Comparison of ENCODE assay signal across 1 cellular context in the genomic region with DNA sequence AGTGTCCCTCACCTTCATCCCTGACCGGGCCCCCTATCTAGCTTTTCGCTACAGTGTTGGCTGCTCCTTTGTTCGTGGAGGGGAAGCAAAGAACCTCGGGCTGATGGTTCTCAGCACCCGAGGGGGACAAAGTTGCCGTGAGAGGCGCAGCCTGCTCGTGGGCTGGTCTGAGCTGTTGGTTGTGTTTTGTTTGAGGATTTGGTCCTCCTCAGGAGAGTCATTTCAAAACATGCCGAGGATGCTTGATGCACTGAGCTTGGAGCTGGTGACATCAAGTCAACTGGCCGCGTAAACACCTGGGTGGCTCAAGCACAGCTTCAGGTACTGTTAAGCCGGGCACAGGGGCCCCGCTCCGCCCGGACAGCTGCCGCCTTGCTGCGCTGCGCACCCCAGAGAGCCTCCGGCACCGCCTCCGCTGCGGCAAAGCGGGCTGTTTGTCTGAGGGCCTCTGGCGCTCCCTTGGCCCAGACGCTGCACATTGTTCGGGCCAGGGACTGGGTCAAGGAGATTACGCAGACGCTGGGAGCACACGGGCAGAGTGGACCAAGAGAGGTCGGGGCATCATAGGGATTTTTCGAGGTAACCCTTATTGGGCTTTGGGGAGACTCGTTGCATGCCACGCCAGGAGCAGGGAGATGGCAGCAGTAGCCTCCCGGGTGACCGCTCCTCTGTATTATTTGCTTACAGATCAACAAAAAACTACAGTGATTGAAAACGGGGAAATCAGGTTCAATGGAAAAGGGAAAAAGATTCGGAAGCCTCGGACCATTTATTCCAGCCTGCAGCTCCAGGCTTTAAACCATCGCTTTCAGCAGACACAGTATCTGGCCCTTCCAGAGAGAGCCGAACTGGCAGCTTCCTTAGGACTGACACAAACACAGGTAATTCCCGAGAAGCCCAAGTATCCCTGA.
TF ChIP-seq lines count a peak whose summit lies in the region.

No MANE protein-coding gene starts in this region.

TF ChIP-seq in HepG2, 621 proteins besides CTCF, POLR2A, EP300 and RAD21 (continued from another document and continues in another):
- TF ChIP-seq, protein P1, sequence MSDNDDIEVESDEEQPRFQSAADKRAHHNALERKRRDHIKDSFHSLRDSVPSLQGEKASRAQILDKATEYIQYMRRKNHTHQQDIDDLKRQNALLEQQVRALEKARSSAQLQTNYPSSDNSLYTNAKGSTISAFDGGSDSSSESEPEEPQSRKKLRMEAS (IDR thresholded peaks at IDR 0.05) = peak; percentile 39; the same call in 1 of the 2 replicates
- TF ChIP-seq ZNF782 (CRISPR knock-in tag; IDR thresholded peaks at IDR 0.05; ENCODE audit: borderline replicate concordance) (0 out of 2 replicates have a peak, but pooled peaks have one; percentile 31), GTF2F1 (IDR thresholded peaks at IDR 0.05; ENCODE audit: low read length) (no peak), NONO (IDR thresholded peaks at IDR 0.05) (no peak), NONO (CRISPR knock-in tag; conservative IDR thresholded peaks at IDR 0.05) (peak; percentile 43; the same call in 1 of the 2 replicates), ZNF501 (CRISPR knock-in tag; IDR thresholded peaks at IDR 0.05) (peak; percentile 72), RBM39 (IDR thresholded peaks at IDR 0.05; ENCODE audit: low read depth, low read length, poor library complexity, severe bottlenecking) (peak; percentile 16), ZNF83 (CRISPR knock-in tag; IDR thresholded peaks at IDR 0.05; ENCODE audit: borderline replicate concordance) (0 out of 2 replicates have a peak, but pooled peaks have one; percentile 5), ZNF317 (CRISPR knock-in tag; IDR thresholded peaks at IDR 0.05) (no peak), ASH2L (IDR thresholded peaks at IDR 0.05; ENCODE audit: insufficient read length, low read depth, low read length) (peak; percentile 38), SPEN (CRISPR knock-in tag; IDR thresholded peaks at IDR 0.05; ENCODE audit: low read depth) (peak; percentile 6; the same call in 1 of the 2 replicates), ZNF530 (CRISPR knock-in tag; IDR thresholded peaks at IDR 0.05; ENCODE audit: low read depth) (no peak), ZNF572 (CRISPR knock-in tag; IDR thresholded peaks at IDR 0.05) (0 out of 2 replicates have a peak, but pooled peaks have one; percentile 63), ZNF850 (CRISPR knock-in tag; conservative IDR thresholded peaks at IDR 0.05) (no peak), MED8 (CRISPR knock-in tag; IDR thresholded peaks at IDR 0.05; ENCODE audit: insufficient replicate concordance) (no peak), AGO2 (optimal IDR thresholded peaks at IDR 0.05; ENCODE audit: low read depth, low read length) (peak; percentile 3), ZBTB7B (CRISPR knock-in tag; IDR thresholded peaks at IDR 0.05) (0 out of 2 replicates have a peak, but pooled peaks have one; percentile 7), SNRNP70 (IDR thresholded peaks at IDR 0.05; ENCODE audit: low read depth, low read length) (no peak), ZFY (CRISPR knock-in tag; IDR thresholded peaks at IDR 0.05) (no peak), SMC3 (IDR thresholded peaks at IDR 0.05; ENCODE audit: low read length) (no peak), ZNF333 (CRISPR knock-in tag; IDR thresholded peaks at IDR 0.05; ENCODE audit: borderline replicate concordance) (no peak), ZNF547 (CRISPR knock-in tag; IDR thresholded peaks at IDR 0.05) (no peak), HNRNPUL1 (IDR thresholded peaks at IDR 0.05; ENCODE audit: low read depth, low read length) (no peak), SIX1 (CRISPR knock-in tag; IDR thresholded peaks at IDR 0.05; ENCODE audit: borderline replicate concordance) (no peak), ESRRA (CRISPR knock-in tag; IDR thresholded peaks at IDR 0.05; ENCODE audit: low read depth) (no peak), ZFP82 (CRISPR knock-in tag; IDR thresholded peaks at IDR 0.05; ENCODE audit: borderline replicate concordance) (no peak), PTBP1 (IDR thresholded peaks at IDR 0.05; ENCODE audit: low read depth, low read length, poor library complexity, severe bottlenecking) (peak; percentile 42), DNMT1 (CRISPR knock-in tag; IDR thresholded peaks at IDR 0.05) (0 out of 2 replicates have a peak, but pooled peaks have one; percentile 48), ISL2 (CRISPR knock-in tag; IDR thresholded peaks at IDR 0.05) (peak; percentile 8; the same call in 1 of the 2 replicates)
- TF ChIP-seq, protein P2, sequence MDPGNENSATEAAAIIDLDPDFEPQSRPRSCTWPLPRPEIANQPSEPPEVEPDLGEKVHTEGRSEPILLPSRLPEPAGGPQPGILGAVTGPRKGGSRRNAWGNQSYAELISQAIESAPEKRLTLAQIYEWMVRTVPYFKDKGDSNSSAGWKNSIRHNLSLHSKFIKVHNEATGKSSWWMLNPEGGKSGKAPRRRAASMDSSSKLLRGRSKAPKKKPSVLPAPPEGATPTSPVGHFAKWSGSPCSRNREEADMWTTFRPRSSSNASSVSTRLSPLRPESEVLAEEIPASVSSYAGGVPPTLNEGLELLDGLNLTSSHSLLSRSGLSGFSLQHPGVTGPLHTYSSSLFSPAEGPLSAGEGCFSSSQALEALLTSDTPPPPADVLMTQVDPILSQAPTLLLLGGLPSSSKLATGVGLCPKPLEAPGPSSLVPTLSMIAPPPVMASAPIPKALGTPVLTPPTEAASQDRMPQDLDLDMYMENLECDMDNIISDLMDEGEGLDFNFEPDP (CRISPR knock-in tag; conservative IDR thresholded peaks at IDR 0.05) = no peak
- TF ChIP-seq, protein P3, sequence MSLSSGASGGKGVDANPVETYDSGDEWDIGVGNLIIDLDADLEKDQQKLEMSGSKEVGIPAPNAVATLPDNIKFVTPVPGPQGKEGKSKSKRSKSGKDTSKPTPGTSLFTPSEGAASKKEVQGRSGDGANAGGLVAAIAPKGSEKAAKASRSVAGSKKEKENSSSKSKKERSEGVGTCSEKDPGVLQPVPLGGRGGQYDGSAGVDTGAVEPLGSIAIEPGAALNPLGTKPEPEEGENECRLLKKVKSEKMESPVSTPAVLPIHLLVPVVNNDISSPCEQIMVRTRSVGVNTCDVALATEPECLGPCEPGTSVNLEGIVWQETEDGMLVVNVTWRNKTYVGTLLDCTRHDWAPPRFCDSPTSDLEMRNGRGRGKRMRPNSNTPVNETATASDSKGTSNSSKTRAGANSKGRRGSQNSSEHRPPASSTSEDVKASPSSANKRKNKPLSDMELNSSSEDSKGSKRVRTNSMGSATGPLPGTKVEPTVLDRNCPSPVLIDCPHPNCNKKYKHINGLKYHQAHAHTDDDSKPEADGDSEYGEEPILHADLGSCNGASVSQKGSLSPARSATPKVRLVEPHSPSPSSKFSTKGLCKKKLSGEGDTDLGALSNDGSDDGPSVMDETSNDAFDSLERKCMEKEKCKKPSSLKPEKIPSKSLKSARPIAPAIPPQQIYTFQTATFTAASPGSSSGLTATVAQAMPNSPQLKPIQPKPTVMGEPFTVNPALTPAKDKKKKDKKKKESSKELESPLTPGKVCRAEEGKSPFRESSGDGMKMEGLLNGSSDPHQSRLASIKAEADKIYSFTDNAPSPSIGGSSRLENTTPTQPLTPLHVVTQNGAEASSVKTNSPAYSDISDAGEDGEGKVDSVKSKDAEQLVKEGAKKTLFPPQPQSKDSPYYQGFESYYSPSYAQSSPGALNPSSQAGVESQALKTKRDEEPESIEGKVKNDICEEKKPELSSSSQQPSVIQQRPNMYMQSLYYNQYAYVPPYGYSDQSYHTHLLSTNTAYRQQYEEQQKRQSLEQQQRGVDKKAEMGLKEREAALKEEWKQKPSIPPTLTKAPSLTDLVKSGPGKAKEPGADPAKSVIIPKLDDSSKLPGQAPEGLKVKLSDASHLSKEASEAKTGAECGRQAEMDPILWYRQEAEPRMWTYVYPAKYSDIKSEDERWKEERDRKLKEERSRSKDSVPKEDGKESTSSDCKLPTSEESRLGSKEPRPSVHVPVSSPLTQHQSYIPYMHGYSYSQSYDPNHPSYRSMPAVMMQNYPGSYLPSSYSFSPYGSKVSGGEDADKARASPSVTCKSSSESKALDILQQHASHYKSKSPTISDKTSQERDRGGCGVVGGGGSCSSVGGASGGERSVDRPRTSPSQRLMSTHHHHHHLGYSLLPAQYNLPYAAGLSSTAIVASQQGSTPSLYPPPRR (CRISPR knock-in tag; IDR thresholded peaks at IDR 0.05; ENCODE audit: borderline replicate concordance) = no peak
- TF ChIP-seq, protein P4, sequence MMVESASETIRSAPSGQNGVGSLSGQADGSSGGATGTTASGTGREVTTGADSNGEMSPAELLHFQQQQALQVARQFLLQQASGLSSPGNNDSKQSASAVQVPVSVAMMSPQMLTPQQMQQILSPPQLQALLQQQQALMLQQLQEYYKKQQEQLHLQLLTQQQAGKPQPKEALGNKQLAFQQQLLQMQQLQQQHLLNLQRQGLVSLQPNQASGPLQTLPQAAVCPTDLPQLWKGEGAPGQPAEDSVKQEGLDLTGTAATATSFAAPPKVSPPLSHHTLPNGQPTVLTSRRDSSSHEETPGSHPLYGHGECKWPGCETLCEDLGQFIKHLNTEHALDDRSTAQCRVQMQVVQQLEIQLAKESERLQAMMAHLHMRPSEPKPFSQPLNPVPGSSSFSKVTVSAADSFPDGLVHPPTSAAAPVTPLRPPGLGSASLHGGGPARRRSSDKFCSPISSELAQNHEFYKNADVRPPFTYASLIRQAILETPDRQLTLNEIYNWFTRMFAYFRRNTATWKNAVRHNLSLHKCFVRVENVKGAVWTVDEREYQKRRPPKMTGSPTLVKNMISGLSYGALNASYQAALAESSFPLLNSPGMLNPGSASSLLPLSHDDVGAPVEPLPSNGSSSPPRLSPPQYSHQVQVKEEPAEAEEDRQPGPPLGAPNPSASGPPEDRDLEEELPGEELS (CRISPR knock-in tag; IDR thresholded peaks at IDR 0.05) = no peak
- TF ChIP-seq, protein P5, sequence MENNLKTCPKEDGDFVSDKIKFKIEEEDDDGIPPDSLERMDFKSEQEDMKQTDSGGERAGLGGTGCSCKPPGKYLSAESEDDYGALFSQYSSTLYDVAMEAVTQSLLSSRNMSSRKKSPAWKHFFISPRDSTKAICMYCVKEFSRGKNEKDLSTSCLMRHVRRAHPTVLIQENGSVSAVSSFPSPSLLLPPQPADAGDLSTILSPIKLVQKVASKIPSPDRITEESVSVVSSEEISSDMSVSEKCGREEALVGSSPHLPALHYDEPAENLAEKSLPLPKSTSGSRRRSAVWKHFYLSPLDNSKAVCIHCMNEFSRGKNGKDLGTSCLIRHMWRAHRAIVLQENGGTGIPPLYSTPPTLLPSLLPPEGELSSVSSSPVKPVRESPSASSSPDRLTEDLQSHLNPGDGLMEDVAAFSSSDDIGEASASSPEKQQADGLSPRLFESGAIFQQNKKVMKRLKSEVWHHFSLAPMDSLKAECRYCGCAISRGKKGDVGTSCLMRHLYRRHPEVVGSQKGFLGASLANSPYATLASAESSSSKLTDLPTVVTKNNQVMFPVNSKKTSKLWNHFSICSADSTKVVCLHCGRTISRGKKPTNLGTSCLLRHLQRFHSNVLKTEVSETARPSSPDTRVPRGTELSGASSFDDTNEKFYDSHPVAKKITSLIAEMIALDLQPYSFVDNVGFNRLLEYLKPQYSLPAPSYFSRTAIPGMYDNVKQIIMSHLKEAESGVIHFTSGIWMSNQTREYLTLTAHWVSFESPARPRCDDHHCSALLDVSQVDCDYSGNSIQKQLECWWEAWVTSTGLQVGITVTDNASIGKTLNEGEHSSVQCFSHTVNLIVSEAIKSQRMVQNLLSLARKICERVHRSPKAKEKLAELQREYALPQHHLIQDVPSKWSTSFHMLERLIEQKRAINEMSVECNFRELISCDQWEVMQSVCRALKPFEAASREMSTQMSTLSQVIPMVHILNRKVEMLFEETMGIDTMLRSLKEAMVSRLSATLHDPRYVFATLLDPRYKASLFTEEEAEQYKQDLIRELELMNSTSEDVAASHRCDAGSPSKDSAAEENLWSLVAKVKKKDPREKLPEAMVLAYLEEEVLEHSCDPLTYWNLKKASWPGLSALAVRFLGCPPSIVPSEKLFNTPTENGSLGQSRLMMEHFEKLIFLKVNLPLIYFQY (CRISPR knock-in tag; IDR thresholded peaks at IDR 0.05; ENCODE audit: borderline replicate concordance) = peak; percentile 60; the same call in 1 of the 2 replicates
- TF ChIP-seq, protein P6, sequence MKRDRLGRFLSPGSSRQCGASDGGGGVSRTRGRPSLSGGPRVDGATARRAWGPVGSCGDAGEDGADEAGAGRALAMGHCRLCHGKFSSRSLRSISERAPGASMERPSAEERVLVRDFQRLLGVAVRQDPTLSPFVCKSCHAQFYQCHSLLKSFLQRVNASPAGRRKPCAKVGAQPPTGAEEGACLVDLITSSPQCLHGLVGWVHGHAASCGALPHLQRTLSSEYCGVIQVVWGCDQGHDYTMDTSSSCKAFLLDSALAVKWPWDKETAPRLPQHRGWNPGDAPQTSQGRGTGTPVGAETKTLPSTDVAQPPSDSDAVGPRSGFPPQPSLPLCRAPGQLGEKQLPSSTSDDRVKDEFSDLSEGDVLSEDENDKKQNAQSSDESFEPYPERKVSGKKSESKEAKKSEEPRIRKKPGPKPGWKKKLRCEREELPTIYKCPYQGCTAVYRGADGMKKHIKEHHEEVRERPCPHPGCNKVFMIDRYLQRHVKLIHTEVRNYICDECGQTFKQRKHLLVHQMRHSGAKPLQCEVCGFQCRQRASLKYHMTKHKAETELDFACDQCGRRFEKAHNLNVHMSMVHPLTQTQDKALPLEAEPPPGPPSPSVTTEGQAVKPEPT (CRISPR knock-in tag; IDR thresholded peaks at IDR 0.05; ENCODE audit: low read depth) = 0 out of 2 replicates have a peak, but pooled peaks have one; percentile 5
- TF ChIP-seq, protein P7, sequence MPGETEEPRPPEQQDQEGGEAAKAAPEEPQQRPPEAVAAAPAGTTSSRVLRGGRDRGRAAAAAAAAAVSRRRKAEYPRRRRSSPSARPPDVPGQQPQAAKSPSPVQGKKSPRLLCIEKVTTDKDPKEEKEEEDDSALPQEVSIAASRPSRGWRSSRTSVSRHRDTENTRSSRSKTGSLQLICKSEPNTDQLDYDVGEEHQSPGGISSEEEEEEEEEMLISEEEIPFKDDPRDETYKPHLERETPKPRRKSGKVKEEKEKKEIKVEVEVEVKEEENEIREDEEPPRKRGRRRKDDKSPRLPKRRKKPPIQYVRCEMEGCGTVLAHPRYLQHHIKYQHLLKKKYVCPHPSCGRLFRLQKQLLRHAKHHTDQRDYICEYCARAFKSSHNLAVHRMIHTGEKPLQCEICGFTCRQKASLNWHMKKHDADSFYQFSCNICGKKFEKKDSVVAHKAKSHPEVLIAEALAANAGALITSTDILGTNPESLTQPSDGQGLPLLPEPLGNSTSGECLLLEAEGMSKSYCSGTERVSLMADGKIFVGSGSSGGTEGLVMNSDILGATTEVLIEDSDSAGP (CRISPR knock-in tag; IDR thresholded peaks at IDR 0.05; ENCODE audit: borderline replicate concordance) = peak; percentile 50; the same call in 1 of the 2 replicates
- TF ChIP-seq, protein P8, sequence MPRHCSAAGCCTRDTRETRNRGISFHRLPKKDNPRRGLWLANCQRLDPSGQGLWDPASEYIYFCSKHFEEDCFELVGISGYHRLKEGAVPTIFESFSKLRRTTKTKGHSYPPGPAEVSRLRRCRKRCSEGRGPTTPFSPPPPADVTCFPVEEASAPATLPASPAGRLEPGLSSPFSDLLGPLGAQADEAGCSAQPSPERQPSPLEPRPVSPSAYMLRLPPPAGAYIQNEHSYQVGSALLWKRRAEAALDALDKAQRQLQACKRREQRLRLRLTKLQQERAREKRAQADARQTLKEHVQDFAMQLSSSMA (CRISPR knock-in tag; IDR thresholded peaks at IDR 0.05) = 0 out of 2 replicates have a peak, but pooled peaks have one; percentile 12
- TF ChIP-seq, protein P9, sequence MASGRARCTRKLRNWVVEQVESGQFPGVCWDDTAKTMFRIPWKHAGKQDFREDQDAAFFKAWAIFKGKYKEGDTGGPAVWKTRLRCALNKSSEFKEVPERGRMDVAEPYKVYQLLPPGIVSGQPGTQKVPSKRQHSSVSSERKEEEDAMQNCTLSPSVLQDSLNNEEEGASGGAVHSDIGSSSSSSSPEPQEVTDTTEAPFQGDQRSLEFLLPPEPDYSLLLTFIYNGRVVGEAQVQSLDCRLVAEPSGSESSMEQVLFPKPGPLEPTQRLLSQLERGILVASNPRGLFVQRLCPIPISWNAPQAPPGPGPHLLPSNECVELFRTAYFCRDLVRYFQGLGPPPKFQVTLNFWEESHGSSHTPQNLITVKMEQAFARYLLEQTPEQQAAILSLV (CRISPR knock-in tag; IDR thresholded peaks at IDR 0.05; ENCODE audit: borderline replicate concordance) = 0 out of 2 replicates have a peak, but pooled peaks have one; percentile 16
